Comparison of ENCODE assay signal across 1 cellular context in the genomic region with DNA sequence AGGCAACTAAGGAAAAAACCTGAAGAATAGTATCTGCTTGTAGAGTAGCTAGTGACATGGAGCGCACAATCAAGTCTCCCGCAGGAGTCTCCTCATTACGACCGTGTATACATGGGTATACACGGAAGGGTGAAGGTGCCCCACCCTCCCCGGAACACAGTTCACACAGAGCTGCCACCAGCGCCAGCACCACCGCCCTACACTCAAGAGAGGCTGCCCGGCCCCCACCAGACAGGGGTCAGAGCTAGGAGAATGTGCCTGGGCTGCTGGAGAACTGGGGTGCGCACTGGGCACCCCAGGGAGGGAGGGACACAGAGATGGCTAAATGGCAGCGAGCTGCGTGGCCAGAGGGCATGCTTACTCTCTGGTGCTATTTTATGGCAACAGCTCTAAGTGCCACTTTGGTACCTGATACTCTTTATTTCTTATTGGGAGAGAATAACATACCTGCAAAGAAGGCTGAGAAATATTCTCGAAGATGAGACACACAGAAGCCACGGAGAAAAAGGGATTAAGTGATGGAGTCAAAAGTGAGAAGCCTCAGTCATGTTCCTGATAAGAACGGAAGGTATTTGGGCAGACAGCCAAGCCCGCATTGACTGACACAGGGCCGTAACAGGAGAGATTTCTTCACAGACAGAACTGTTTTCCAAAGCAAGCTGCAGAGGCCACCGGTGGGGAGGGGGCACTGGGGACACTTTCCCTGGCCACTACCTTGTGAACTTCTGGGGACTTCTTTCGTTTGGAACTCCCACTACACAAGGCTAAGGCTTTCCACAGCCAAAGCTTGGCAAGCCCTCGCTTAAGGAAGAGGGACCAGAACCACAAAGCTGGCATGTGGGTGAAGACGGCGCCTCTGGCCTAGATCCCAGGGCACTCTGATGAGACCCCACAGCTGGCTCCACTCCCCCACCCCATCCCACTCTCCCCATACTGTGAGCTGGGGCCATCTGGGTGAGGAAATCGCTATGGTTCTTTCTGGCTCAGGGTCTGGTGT.
TF ChIP-seq lines count a peak whose summit lies in the region.

No MANE protein-coding gene starts in this region.

TF ChIP-seq in SK-N-SH, 30 proteins besides CTCF, POLR2A, EP300 and RAD21 (continued from another document):
- TF ChIP-seq, protein P1, sequence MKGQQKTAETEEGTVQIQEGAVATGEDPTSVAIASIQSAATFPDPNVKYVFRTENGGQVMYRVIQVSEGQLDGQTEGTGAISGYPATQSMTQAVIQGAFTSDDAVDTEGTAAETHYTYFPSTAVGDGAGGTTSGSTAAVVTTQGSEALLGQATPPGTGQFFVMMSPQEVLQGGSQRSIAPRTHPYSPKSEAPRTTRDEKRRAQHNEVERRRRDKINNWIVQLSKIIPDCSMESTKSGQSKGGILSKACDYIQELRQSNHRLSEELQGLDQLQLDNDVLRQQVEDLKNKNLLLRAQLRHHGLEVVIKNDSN (IDR thresholded peaks at IDR 0.05; ENCODE audit: borderline replicate concordance, low read depth): no peak
- no peak for TF ChIP-seq SMC3 (IDR thresholded peaks at IDR 0.05; ENCODE audit: low read depth, low read length)
- no peak for TF ChIP-seq GABPA (IDR thresholded peaks at IDR 0.05; ENCODE audit: low read depth)
